ENCODE assay signal across 8 cellular contexts in genomic region chr20:51750037-51750769, GRCh38. TPM values are rescaled to one million over a fixed set of nuclear protein-coding genes. Genes with fewer than 3 reads are reported as not detected.
DNase-seq lines count a peak whose midpoint lies in the region; ATAC-seq and TF ChIP-seq lines count a peak whose summit lies in the region.

No MANE protein-coding gene starts in this region.

- H3K4me3 ChIP-seq in AG10803 (ENCODE audit: low read length) = no peak overlapping the region

- no peaks in the 10 kb centered on the region for H3K27me3 ChIP-seq in foreskin keratinocyte

- H3K27ac ChIP-seq in foreskin keratinocyte = peak overlapping the region; percentile 75

- H3K4me1 ChIP-seq in foreskin keratinocyte = peaks cover 27% of the 10 kb centered on the region

- ATAC-seq in HG03378 (IDR thresholded peaks at IDR 0.05; ENCODE audit: unreplicated experiment) (peak; percentile 65), foreskin keratinocyte (peak; percentile 89)

- peak; percentile 94 for DNase-seq in AG10803 (ENCODE audit: low read depth)
- peak; percentile 64 for DNase-seq in activated CD4-positive, alpha-beta T cell treated with anti-CD3 and anti-CD28 coated beads for 48 hours
- peak; percentile 82 to 83 for DNase-seq in foreskin keratinocyte
- DNase-seq in posterior cingulate gyrus = peak in 9 of 10 donors; percentile 36 to 93 (median 65)
- DNase-seq in middle frontal gyrus (ENCODE audit: extremely low spot score, low spot score) = no peak
- DNase-seq in OCI-M1 (lab: John Stamatoyannopoulos, UW) = no peak
- no peak for DNase-seq in GM10266 (ENCODE audit: extremely low spot score)

- intact Hi-C loops in posterior cingulate gyrus (cut with DNase I) = no loop called here

- TF ChIP-seq CTCF in AG10803 (conservative IDR thresholded peaks at IDR 0.05; ENCODE audit: low read length) = no peak
- no peak for TF ChIP-seq CTCF in foreskin keratinocyte (conservative IDR thresholded peaks at IDR 0.05)
- no peak for TF ChIP-seq CTCF in GM10266 (IDR thresholded peaks at IDR 0.05; ENCODE audit: control insufficient read depth, insufficient read depth, low read depth, missing control alignments)

RNA-seq across cellular contexts. Expression of gene ATP9A, which starts 18.0 kb away (rescaled TPM):
- 5.9 and 8.7 TPM in 2 replicates for total RNA-seq in foreskin keratinocyte
- 1.1 and 1.7 TPM in 2 replicates for polyA plus RNA-seq in foreskin keratinocyte

RNA-seq across cellular contexts. Expression of gene SALL4, which starts 52.1 kb away (rescaled TPM):
- total RNA-seq in foreskin keratinocyte = 0.32 and 0.68 TPM in 2 replicates
- 0.10 and 0.29 TPM in 2 replicates for polyA plus RNA-seq in foreskin keratinocyte

Comparison
In these comparisons a context has a peak if more than half of its experiments do, and no peak if none do; other contexts are left out.
1. DNase-seq: peak in AG10803 (single experiment), activated CD4-positive, alpha-beta T cell treated with anti-CD3 and anti-CD28 coated beads for 48 hours (single experiment), foreskin keratinocyte (2 of 2) and posterior cingulate gyrus (9 of 10); none in middle frontal gyrus (single experiment), OCI-M1 (single experiment) and GM10266 (single experiment).